ENCODE assay signal across 8 cellular contexts in the genomic region with DNA sequence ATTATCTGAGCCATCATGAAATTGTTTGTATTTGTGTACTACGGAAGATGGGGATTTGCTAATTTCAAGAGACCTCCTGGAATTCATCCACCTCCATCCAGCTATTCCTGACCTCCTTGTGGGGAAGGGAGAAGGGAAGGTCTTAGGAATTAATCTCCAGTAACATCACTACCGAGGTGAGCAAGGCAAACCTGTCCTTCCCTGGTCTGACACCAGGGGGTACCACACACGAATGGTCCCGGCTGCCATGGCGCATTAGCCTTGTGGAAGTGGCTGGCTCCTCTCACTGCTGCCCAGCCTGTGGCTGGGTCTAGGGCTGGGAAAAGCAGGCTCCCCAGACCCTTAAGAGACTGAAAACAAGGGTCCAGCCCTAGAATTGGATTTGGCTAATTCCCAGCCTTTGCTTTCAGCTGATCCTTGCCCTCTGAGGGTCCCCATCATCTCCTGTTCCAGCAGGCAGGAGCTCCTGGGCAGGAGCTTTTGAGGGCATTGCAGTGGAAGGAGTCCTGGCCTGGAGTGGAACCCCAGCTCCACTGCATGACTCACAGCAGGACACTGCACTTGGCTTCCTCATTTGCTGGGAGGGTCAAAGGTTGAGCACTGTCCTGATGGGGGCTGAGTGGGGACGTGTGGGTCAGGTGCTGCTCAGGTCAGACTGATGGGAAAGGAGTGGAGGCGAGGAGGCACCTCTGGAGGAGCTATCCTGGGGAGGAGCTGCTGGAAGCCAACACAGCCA. TPM values are rescaled to one million over a fixed set of nuclear protein-coding genes. Genes with fewer than 3 reads are reported as not detected.
DNase-seq lines count a peak whose midpoint lies in the region; ATAC-seq and TF ChIP-seq lines count a peak whose summit lies in the region.

No MANE protein-coding gene starts in this region.

- H3K4me1 Mint-ChIP-seq in stimulated activated memory B cell treated with anti-CD40 and anti-IgM and Interleukin-4, amounts not matched to agents 10 μg/mL and 1 μg/mL and 100 μg/mL, for 72 hours = peaks cover 18% of the 10 kb centered on the region

- H3K27ac Mint-ChIP-seq in activated naive CD4-positive, alpha-beta T cell treated with anti-CD3 and anti-CD28 coated beads, Interleukin-2, amount 50 U/mL, for 72 hours = peak overlapping the region; percentile 60 to 86
- no peak overlapping the region for H3K27ac Mint-ChIP-seq in stimulated activated memory B cell treated with anti-CD40 and anti-IgM and Interleukin-4, amounts not matched to agents 10 μg/mL and 1 μg/mL and 100 μg/mL, for 72 hours

- H3K4me3 Mint-ChIP-seq in stimulated activated memory B cell treated with anti-CD40 and anti-IgM and Interleukin-4, amounts not matched to agents 10 μg/mL and 1 μg/mL and 100 μg/mL, for 72 hours = no peak overlapping the region

- no peak for ATAC-seq in activated naive CD4-positive, alpha-beta T cell treated with anti-CD3 and anti-CD28 coated beads, Interleukin-2, amount 50 U/mL, for 72 hours
- no peak for ATAC-seq in stimulated activated memory B cell treated with anti-CD40 and anti-IgM and Interleukin-4, amounts not matched to agents 10 μg/mL and 1 μg/mL and 100 μg/mL, for 72 hours
- no peak for ATAC-seq in HG03175 (IDR thresholded peaks at IDR 0.05; ENCODE audit: unreplicated experiment)

- no peaks in the 10 kb centered on the region for H3K9me3 Mint-ChIP-seq in activated naive CD4-positive, alpha-beta T cell treated with anti-CD3 and anti-CD28 coated beads, Interleukin-2, amount 50 U/mL, for 72 hours
- H3K9me3 Mint-ChIP-seq in stimulated activated memory B cell treated with anti-CD40 and anti-IgM and Interleukin-4, amounts not matched to agents 10 μg/mL and 1 μg/mL and 100 μg/mL, for 72 hours = no peaks in the 10 kb centered on the region

- H4K20me1 ChIP-seq in Loucy (ENCODE audit: insufficient read depth, low read length, poor library complexity, severe bottlenecking) = no peaks in the 10 kb centered on the region

- H3K36me3 Mint-ChIP-seq in activated naive CD4-positive, alpha-beta T cell treated with anti-CD3 and anti-CD28 coated beads, Interleukin-2, amount 50 U/mL, for 72 hours = peaks cover 0 to 7% of the 10 kb centered on the region in 2 donors
- peaks cover 8% of the 10 kb centered on the region for H3K36me3 Mint-ChIP-seq in stimulated activated memory B cell treated with anti-CD40 and anti-IgM and Interleukin-4, amounts not matched to agents 10 μg/mL and 1 μg/mL and 100 μg/mL, for 72 hours

- H3K9me3 ChIP-seq in Loucy (ENCODE audit: insufficient read depth, low read depth, low read length) = no peaks in the 10 kb centered on the region

- peaks cover 10% of the 10 kb centered on the region for H3F3A ChIP-seq in Loucy (ENCODE audit: low read depth)

- peak overlapping the region; percentile 59 for H3K9ac ChIP-seq in Loucy (ENCODE audit: low read depth, low read length, poor library complexity, severe bottlenecking)

- H3K36me3 ChIP-seq in Loucy (ENCODE audit: insufficient read depth, low read length) = peaks cover 10% of the 10 kb centered on the region; the same call in 1 of the 2 replicates

- peaks cover 14% of the 10 kb centered on the region for H3K27me3 Mint-ChIP-seq in stimulated activated memory B cell treated with anti-CD40 and anti-IgM and Interleukin-4, amounts not matched to agents 10 μg/mL and 1 μg/mL and 100 μg/mL, for 72 hours

- peak; percentile 69 for TF ChIP-seq CTCF in Loucy (conservative IDR thresholded peaks at IDR 0.05; ENCODE audit: low read length)

- no peaks in the 10 kb centered on the region for H3K27me3 ChIP-seq in Loucy (ENCODE audit: insufficient read depth, low read length, poor library complexity, severe bottlenecking)

- no peaks in the 10 kb centered on the region for H3K9me2 ChIP-seq in Loucy (replicated peaks; ENCODE audit: low read depth, low read length)

- peaks cover 64% of the 10 kb centered on the region for H3K4me1 ChIP-seq in Loucy (ENCODE audit: insufficient read depth, low read length, poor library complexity, severe bottlenecking)

- H3K4me2 ChIP-seq in Loucy (ENCODE audit: low read depth, low read length, poor library complexity, severe bottlenecking) = peak overlapping the region; percentile 78

- DNase-seq in DMS53 (lab: John Stamatoyannopoulos, UW) (peak; percentile 69), DMS53 treated with DMSO at 0.1 percent for 48 hours (lab: John Stamatoyannopoulos, UW; ENCODE audit: unreplicated experiment) (no peak), kidney tubule cell (ENCODE audit: low spot score) (peak; percentile 32), NCI-H1694 (lab: John Stamatoyannopoulos, UW) (no peak)
- DNase-seq in activated naive CD4-positive, alpha-beta T cell treated with anti-CD3 and anti-CD28 coated beads, Interleukin-2, amount 50 U/mL, for 72 hours (ENCODE audit: low spot score in 2 of 2) = no peak

- peaks cover 8% of the 10 kb centered on the region; the same call in 1 of the 2 replicates for H3K79me2 ChIP-seq in Loucy (ENCODE audit: insufficient read depth, low read length)

- H3K4me3 ChIP-seq in Loucy (ENCODE audit: low read length, poor library complexity, severe bottlenecking) = peak overlapping the region; percentile 6

- H2AFZ ChIP-seq in Loucy (ENCODE audit: low read length) = no peak overlapping the region

RNA-seq across cellular contexts. Expression of a gene that starts 34.8 kb away (rescaled TPM):
- 1 to 10 TPM; 6.9 to 8.3 TPM for total RNA-seq in activated naive CD4-positive, alpha-beta T cell treated with anti-CD3 and anti-CD28 coated beads, Interleukin-2, amount 50 U/mL, for 72 hours

Comparison
In these comparisons a context has a peak if more than half of its experiments do, and no peak if none do; other contexts are left out.
1. DNase-seq: peak in DMS53 (single experiment) and kidney tubule cell (single experiment); none in DMS53 treated with DMSO at 0.1 percent for 48 hours (single experiment), activated naive CD4-positive, alpha-beta T cell treated with anti-CD3 and anti-CD28 coated beads, Interleukin-2, amount 50 U/mL, for 72 hours (0 of 2) and NCI-H1694 (single experiment).